ENCODE assay signal across 1 cellular context in genomic region chr1:147842578-147842977, GRCh38.
TF ChIP-seq lines count a peak whose summit lies in the region.

No MANE protein-coding gene starts in this region.

TF ChIP-seq in WTC11, 78 proteins besides CTCF, POLR2A, EP300 and RAD21 (continued from another document):
- no peak for TF ChIP-seq ELF4 (CRISPR knock-in tag; IDR thresholded peaks at IDR 0.05; ENCODE audit: low read depth)
- no peak for TF ChIP-seq ATF1 (CRISPR knock-in tag; IDR thresholded peaks at IDR 0.05)
- TF ChIP-seq MAX (CRISPR knock-in tag; IDR thresholded peaks at IDR 0.05), result peak; percentile 77; the same call in 1 of the 2 replicates
- TF ChIP-seq TEAD1 (CRISPR knock-in tag; IDR thresholded peaks at IDR 0.05), result 0 out of 2 replicates have a peak, but pooled peaks have one; percentile 50
- TF ChIP-seq, protein P1, sequence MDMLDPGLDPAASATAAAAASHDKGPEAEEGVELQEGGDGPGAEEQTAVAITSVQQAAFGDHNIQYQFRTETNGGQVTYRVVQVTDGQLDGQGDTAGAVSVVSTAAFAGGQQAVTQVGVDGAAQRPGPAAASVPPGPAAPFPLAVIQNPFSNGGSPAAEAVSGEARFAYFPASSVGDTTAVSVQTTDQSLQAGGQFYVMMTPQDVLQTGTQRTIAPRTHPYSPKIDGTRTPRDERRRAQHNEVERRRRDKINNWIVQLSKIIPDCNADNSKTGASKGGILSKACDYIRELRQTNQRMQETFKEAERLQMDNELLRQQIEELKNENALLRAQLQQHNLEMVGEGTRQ (CRISPR knock-in tag; IDR thresholded peaks at IDR 0.05), result peak; percentile 64
- TF ChIP-seq, protein P2, sequence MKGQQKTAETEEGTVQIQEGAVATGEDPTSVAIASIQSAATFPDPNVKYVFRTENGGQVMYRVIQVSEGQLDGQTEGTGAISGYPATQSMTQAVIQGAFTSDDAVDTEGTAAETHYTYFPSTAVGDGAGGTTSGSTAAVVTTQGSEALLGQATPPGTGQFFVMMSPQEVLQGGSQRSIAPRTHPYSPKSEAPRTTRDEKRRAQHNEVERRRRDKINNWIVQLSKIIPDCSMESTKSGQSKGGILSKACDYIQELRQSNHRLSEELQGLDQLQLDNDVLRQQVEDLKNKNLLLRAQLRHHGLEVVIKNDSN (CRISPR knock-in tag; IDR thresholded peaks at IDR 0.05), result peak; percentile 39; the same call in 1 of the 2 replicates
- TF ChIP-seq FOXP4 (CRISPR knock-in tag; IDR thresholded peaks at IDR 0.05), result 0 out of 2 replicates have a peak, but pooled peaks have one; percentile 53
